ENCODE assay signal across 1 cellular context in the genomic region with DNA sequence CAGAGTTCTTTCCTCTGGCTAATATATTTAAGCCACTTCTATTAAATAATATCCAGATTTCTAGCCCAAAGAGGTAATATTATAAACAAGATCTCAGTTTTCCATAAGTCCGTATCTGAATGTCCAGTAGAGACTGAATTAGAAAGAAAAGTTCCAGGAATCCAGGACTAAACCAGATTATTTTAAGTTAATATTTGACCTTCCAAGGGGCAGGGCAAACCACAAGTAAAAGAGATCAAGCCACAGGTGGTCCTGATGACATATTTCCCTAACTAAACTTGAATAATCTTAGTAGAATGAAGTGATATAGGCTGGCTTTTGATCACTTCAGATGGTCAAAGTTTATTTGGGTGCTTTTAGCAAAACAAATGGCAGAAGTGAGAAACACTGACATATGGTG.
TF ChIP-seq lines count a peak whose summit lies in the region.

No MANE protein-coding gene starts in this region.

TF ChIP-seq in HCT116, 20 proteins besides CTCF, POLR2A, EP300 and RAD21 (continued from another document):
- TF ChIP-seq, protein P1, sequence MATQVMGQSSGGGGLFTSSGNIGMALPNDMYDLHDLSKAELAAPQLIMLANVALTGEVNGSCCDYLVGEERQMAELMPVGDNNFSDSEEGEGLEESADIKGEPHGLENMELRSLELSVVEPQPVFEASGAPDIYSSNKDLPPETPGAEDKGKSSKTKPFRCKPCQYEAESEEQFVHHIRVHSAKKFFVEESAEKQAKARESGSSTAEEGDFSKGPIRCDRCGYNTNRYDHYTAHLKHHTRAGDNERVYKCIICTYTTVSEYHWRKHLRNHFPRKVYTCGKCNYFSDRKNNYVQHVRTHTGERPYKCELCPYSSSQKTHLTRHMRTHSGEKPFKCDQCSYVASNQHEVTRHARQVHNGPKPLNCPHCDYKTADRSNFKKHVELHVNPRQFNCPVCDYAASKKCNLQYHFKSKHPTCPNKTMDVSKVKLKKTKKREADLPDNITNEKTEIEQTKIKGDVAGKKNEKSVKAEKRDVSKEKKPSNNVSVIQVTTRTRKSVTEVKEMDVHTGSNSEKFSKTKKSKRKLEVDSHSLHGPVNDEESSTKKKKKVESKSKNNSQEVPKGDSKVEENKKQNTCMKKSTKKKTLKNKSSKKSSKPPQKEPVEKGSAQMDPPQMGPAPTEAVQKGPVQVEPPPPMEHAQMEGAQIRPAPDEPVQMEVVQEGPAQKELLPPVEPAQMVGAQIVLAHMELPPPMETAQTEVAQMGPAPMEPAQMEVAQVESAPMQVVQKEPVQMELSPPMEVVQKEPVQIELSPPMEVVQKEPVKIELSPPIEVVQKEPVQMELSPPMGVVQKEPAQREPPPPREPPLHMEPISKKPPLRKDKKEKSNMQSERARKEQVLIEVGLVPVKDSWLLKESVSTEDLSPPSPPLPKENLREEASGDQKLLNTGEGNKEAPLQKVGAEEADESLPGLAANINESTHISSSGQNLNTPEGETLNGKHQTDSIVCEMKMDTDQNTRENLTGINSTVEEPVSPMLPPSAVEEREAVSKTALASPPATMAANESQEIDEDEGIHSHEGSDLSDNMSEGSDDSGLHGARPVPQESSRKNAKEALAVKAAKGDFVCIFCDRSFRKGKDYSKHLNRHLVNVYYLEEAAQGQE (IDR thresholded peaks at IDR 0.05; ENCODE audit: low read depth), result no peak
- TF ChIP-seq ZFX (IDR thresholded peaks at IDR 0.05), result no peak
- no peak for TF ChIP-seq EGR1 (IDR thresholded peaks at IDR 0.05; ENCODE audit: low read depth)
- TF ChIP-seq YY1 (IDR thresholded peaks at IDR 0.05; ENCODE audit: extremely low read depth, insufficient replicate concordance, low read depth, low read length), result no peak
- no peak for TF ChIP-seq EZH2phosphoT487 (IDR thresholded peaks at IDR 0.05; ENCODE audit: borderline replicate concordance)
- TF ChIP-seq CBX3 (IDR thresholded peaks at IDR 0.05; ENCODE audit: low read depth), result no peak
- TF ChIP-seq, protein P2, sequence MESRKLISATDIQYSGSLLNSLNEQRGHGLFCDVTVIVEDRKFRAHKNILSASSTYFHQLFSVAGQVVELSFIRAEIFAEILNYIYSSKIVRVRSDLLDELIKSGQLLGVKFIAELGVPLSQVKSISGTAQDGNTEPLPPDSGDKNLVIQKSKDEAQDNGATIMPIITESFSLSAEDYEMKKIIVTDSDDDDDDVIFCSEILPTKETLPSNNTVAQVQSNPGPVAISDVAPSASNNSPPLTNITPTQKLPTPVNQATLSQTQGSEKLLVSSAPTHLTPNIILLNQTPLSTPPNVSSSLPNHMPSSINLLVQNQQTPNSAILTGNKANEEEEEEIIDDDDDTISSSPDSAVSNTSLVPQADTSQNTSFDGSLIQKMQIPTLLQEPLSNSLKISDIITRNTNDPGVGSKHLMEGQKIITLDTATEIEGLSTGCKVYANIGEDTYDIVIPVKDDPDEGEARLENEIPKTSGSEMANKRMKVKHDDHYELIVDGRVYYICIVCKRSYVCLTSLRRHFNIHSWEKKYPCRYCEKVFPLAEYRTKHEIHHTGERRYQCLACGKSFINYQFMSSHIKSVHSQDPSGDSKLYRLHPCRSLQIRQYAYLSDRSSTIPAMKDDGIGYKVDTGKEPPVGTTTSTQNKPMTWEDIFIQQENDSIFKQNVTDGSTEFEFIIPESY (IDR thresholded peaks at IDR 0.05; ENCODE audit: extremely low read depth, insufficient replicate concordance, low read length), result no peak
- no peak for TF ChIP-seq CEBPB (IDR thresholded peaks at IDR 0.05; ENCODE audit: low read depth)
- no peak for TF ChIP-seq ELF1 (IDR thresholded peaks at IDR 0.05; ENCODE audit: borderline replicate concordance, low read depth)
- no peak for TF ChIP-seq SRF (IDR thresholded peaks at IDR 0.05; ENCODE audit: low read depth)
- no peak for TF ChIP-seq EZH2 (IDR thresholded peaks at IDR 0.05)
- TF ChIP-seq POLR2AphosphoS5 (IDR thresholded peaks at IDR 0.05; ENCODE audit: low read depth, low read length), result no peak
- no peak for TF ChIP-seq FOSL1 (IDR thresholded peaks at IDR 0.05; ENCODE audit: low read depth)
- no peak for TF ChIP-seq ZNF274 (IDR thresholded peaks at IDR 0.05; ENCODE audit: low read depth, low read length)
- TF ChIP-seq TCF7L2 (IDR thresholded peaks at IDR 0.05; ENCODE audit: borderline replicate concordance, extremely low read depth, insufficient read depth, insufficient read length), result no peak
- TF ChIP-seq, protein P3, sequence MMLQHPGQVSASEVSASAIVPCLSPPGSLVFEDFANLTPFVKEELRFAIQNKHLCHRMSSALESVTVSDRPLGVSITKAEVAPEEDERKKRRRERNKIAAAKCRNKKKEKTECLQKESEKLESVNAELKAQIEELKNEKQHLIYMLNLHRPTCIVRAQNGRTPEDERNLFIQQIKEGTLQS (IDR thresholded peaks at IDR 0.05), result no peak
- TF ChIP-seq JUND (IDR thresholded peaks at IDR 0.05), result no peak
